Comparison of ENCODE assay signal across 2 cellular contexts in the genomic region with DNA sequence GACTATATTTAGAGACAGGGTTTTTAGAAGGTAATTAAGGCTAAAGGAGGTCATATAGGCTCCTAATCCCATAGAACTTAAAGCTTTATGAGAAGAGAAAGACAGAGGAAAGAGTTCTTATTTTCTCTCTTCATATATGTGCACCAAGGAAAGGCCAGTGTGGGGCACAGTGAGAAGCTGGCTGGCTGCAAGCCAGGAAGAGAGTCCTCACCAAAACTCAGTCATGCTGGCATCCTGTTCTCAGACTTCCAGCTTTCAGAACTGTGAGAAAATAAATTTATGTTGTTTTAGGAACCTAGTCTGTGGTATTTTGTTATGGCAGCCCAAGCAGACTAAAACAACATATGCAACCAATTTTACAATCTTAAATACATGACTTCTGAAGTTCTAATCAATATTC.
TF ChIP-seq lines count a peak whose summit lies in the region.

No MANE protein-coding gene starts in this region.

TF ChIP-seq in K562, 482 proteins besides CTCF, POLR2A, EP300 and RAD21 (continues in another document):
- TF ChIP-seq, protein P1, sequence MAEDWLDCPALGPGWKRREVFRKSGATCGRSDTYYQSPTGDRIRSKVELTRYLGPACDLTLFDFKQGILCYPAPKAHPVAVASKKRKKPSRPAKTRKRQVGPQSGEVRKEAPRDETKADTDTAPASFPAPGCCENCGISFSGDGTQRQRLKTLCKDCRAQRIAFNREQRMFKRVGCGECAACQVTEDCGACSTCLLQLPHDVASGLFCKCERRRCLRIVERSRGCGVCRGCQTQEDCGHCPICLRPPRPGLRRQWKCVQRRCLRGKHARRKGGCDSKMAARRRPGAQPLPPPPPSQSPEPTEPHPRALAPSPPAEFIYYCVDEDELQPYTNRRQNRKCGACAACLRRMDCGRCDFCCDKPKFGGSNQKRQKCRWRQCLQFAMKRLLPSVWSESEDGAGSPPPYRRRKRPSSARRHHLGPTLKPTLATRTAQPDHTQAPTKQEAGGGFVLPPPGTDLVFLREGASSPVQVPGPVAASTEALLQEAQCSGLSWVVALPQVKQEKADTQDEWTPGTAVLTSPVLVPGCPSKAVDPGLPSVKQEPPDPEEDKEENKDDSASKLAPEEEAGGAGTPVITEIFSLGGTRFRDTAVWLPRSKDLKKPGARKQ (CRISPR knock-in tag; IDR thresholded peaks at IDR 0.05) = no peak
- TF ChIP-seq RBM22 (IDR thresholded peaks at IDR 0.05; ENCODE audit: low read depth, low read length, poor library complexity, severe bottlenecking) = no peak
- TF ChIP-seq, protein P2, sequence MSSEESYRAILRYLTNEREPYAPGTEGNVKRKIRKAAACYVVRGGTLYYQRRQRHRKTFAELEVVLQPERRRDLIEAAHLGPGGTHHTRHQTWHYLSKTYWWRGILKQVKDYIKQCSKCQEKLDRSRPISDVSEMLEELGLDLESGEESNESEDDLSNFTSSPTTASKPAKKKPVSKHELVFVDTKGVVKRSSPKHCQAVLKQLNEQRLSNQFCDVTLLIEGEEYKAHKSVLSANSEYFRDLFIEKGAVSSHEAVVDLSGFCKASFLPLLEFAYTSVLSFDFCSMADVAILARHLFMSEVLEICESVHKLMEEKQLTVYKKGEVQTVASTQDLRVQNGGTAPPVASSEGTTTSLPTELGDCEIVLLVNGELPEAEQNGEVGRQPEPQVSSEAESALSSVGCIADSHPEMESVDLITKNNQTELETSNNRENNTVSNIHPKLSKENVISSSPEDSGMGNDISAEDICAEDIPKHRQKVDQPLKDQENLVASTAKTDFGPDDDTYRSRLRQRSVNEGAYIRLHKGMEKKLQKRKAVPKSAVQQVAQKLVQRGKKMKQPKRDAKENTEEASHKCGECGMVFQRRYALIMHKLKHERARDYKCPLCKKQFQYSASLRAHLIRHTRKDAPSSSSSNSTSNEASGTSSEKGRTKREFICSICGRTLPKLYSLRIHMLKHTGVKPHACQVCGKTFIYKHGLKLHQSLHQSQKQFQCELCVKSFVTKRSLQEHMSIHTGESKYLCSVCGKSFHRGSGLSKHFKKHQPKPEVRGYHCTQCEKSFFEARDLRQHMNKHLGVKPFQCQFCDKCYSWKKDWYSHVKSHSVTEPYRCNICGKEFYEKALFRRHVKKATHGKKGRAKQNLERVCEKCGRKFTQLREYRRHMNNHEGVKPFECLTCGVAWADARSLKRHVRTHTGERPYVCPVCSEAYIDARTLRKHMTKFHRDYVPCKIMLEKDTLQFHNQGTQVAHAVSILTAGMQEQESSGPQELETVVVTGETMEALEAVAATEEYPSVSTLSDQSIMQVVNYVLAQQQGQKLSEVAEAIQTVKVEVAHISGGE (CRISPR knock-in tag; IDR thresholded peaks at IDR 0.05) = no peak
- no peak for TF ChIP-seq NR2F6 (CRISPR knock-in tag; IDR thresholded peaks at IDR 0.05)
- TF ChIP-seq, protein P3, sequence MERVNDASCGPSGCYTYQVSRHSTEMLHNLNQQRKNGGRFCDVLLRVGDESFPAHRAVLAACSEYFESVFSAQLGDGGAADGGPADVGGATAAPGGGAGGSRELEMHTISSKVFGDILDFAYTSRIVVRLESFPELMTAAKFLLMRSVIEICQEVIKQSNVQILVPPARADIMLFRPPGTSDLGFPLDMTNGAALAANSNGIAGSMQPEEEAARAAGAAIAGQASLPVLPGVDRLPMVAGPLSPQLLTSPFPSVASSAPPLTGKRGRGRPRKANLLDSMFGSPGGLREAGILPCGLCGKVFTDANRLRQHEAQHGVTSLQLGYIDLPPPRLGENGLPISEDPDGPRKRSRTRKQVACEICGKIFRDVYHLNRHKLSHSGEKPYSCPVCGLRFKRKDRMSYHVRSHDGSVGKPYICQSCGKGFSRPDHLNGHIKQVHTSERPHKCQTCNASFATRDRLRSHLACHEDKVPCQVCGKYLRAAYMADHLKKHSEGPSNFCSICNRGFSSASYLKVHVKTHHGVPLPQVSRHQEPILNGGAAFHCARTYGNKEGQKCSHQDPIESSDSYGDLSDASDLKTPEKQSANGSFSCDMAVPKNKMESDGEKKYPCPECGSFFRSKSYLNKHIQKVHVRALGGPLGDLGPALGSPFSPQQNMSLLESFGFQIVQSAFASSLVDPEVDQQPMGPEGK (CRISPR knock-in tag; IDR thresholded peaks at IDR 0.05; ENCODE audit: borderline replicate concordance) = no peak
- TF ChIP-seq, protein P4, sequence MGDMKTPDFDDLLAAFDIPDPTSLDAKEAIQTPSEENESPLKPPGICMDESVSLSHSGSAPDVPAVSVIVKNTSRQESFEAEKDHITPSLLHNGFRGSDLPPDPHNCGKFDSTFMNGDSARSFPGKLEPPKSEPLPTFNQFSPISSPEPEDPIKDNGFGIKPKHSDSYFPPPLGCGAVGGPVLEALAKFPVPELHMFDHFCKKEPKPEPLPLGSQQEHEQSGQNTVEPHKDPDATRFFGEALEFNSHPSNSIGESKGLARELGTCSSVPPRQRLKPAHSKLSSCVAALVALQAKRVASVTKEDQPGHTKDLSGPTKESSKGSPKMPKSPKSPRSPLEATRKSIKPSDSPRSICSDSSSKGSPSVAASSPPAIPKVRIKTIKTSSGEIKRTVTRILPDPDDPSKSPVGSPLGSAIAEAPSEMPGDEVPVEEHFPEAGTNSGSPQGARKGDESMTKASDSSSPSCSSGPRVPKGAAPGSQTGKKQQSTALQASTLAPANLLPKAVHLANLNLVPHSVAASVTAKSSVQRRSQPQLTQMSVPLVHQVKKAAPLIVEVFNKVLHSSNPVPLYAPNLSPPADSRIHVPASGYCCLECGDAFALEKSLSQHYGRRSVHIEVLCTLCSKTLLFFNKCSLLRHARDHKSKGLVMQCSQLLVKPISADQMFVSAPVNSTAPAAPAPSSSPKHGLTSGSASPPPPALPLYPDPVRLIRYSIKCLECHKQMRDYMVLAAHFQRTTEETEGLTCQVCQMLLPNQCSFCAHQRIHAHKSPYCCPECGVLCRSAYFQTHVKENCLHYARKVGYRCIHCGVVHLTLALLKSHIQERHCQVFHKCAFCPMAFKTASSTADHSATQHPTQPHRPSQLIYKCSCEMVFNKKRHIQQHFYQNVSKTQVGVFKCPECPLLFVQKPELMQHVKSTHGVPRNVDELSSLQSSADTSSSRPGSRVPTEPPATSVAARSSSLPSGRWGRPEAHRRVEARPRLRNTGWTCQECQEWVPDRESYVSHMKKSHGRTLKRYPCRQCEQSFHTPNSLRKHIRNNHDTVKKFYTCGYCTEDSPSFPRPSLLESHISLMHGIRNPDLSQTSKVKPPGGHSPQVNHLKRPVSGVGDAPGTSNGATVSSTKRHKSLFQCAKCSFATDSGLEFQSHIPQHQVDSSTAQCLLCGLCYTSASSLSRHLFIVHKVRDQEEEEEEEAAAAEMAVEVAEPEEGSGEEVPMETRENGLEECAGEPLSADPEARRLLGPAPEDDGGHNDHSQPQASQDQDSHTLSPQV (IDR thresholded peaks at IDR 0.05) = 0 out of 2 replicates have a peak, but pooled peaks have one; percentile 27
- no peak for TF ChIP-seq ZNF717 (CRISPR knock-in tag; IDR thresholded peaks at IDR 0.05)
- no peak for TF ChIP-seq SMARCA4 (IDR thresholded peaks at IDR 0.05)
- no peak for TF ChIP-seq POLR2B (IDR thresholded peaks at IDR 0.05; ENCODE audit: low read depth, partially characterized antibody)
- no peak for TF ChIP-seq ZNF75A (CRISPR knock-in tag; IDR thresholded peaks at IDR 0.05)
- TF ChIP-seq NFIC (IDR thresholded peaks at IDR 0.05) = peak; percentile 76
- no peak for TF ChIP-seq MTA1 (IDR thresholded peaks at IDR 0.05; ENCODE audit: borderline replicate concordance)
- TF ChIP-seq ZNF239 (CRISPR knock-in tag; IDR thresholded peaks at IDR 0.05) = no peak
- TF ChIP-seq NFIX (CRISPR knock-in tag; IDR thresholded peaks at IDR 0.05; ENCODE audit: low read depth) = no peak

TF ChIP-seq in HepG2, 621 proteins besides CTCF, POLR2A, EP300 and RAD21:
- TF ChIP-seq KMT2B (CRISPR knock-in tag; IDR thresholded peaks at IDR 0.05) (no peak), NCOA5 (CRISPR knock-in tag; IDR thresholded peaks at IDR 0.05) (no peak), ZKSCAN1 (IDR thresholded peaks at IDR 0.05; ENCODE audit: low read length) (no peak), FOXJ3 (CRISPR knock-in tag; IDR thresholded peaks at IDR 0.05; ENCODE audit: borderline replicate concordance) (no peak), THYN1 (CRISPR knock-in tag; IDR thresholded peaks at IDR 0.05; ENCODE audit: borderline replicate concordance, low read depth) (no peak), HDAC6 (IDR thresholded peaks at IDR 0.05; ENCODE audit: low read depth, low read length) (no peak), ZKSCAN5 (CRISPR knock-in tag; IDR thresholded peaks at IDR 0.05) (no peak)
- TF ChIP-seq, protein P5, sequence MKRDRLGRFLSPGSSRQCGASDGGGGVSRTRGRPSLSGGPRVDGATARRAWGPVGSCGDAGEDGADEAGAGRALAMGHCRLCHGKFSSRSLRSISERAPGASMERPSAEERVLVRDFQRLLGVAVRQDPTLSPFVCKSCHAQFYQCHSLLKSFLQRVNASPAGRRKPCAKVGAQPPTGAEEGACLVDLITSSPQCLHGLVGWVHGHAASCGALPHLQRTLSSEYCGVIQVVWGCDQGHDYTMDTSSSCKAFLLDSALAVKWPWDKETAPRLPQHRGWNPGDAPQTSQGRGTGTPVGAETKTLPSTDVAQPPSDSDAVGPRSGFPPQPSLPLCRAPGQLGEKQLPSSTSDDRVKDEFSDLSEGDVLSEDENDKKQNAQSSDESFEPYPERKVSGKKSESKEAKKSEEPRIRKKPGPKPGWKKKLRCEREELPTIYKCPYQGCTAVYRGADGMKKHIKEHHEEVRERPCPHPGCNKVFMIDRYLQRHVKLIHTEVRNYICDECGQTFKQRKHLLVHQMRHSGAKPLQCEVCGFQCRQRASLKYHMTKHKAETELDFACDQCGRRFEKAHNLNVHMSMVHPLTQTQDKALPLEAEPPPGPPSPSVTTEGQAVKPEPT (CRISPR knock-in tag; IDR thresholded peaks at IDR 0.05; ENCODE audit: low read depth) = no peak
- TF ChIP-seq, protein P6, sequence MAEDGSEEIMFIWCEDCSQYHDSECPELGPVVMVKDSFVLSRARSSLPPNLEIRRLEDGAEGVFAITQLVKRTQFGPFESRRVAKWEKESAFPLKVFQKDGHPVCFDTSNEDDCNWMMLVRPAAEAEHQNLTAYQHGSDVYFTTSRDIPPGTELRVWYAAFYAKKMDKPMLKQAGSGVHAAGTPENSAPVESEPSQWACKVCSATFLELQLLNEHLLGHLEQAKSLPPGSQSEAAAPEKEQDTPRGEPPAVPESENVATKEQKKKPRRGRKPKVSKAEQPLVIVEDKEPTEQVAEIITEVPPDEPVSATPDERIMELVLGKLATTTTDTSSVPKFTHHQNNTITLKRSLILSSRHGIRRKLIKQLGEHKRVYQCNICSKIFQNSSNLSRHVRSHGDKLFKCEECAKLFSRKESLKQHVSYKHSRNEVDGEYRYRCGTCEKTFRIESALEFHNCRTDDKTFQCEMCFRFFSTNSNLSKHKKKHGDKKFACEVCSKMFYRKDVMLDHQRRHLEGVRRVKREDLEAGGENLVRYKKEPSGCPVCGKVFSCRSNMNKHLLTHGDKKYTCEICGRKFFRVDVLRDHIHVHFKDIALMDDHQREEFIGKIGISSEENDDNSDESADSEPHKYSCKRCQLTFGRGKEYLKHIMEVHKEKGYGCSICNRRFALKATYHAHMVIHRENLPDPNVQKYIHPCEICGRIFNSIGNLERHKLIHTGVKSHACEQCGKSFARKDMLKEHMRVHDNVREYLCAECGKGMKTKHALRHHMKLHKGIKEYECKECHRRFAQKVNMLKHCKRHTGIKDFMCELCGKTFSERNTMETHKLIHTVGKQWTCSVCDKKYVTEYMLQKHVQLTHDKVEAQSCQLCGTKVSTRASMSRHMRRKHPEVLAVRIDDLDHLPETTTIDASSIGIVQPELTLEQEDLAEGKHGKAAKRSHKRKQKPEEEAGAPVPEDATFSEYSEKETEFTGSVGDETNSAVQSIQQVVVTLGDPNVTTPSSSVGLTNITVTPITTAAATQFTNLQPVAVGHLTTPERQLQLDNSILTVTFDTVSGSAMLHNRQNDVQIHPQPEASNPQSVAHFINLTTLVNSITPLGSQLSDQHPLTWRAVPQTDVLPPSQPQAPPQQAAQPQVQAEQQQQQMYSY (CRISPR knock-in tag; IDR thresholded peaks at IDR 0.05) = no peak
